Comparison of ENCODE assay signal across 8 cellular contexts in genomic region chr9:105519711-105520369, GRCh38. TPM values are rescaled to one million over a fixed set of nuclear protein-coding genes. Genes with fewer than 3 reads are reported as not detected.
A peak's percentile ranks its signal among the peaks of the same experiment; 100 is the strongest.
DNase-seq lines count a peak whose midpoint lies in the region; ATAC-seq, FAIRE-seq and TF ChIP-seq lines count a peak whose summit lies in the region.
"Not testable (repeated sequence)": the region's sequence is repeated elsewhere in the genome, so short reads cannot be mapped to it uniquely, and the experiment has no call there.

No MANE protein-coding gene starts in this region.

- H3K79me2 ChIP-seq in K562 (ENCODE audit: control insufficient read depth, insufficient read depth, low read length); hepatocyte: not testable (repeated sequence)

- not testable (repeated sequence) for H3K9me3 ChIP-seq in K562 (replicated peaks; ENCODE audit: control insufficient read depth, insufficient read depth, low read depth, low read length); hepatocyte (ENCODE audit: low read depth); prostate gland; upper lobe of right lung

- not testable (repeated sequence) for TF ChIP-seq RAD21 in K562 (CRISPR knock-in tag; conservative IDR thresholded peaks at IDR 0.05 in 1 of 2, IDR thresholded peaks at IDR 0.05 in 1 of 2)

- H3K27ac ChIP-seq in K562 (ENCODE audit: extremely low read depth, low read depth, low read length): not testable (repeated sequence)
- peak overlapping the region; percentile 66 for H3K27ac ChIP-seq in hepatocyte
- H3K27ac ChIP-seq in prostate gland: peak overlapping the region; percentile 78
- peak overlapping the region; percentile 68 for H3K27ac ChIP-seq in upper lobe of right lung

- not testable (repeated sequence) for H3K27me3 ChIP-seq in K562 (ENCODE audit: control insufficient read depth in 2 of 2, insufficient read depth in 2 of 2, low read length in 2 of 2); hepatocyte; prostate gland (replicated peaks; ENCODE audit: insufficient read depth); upper lobe of right lung

- peak; percentile 24 for FAIRE-seq in GM12892 (lab: Jason Lieb, UNC)
- FAIRE-seq in K562 (lab: Jason Lieb, UNC): not testable (repeated sequence)

- H3K27me3 Mint-ChIP-seq in activated CD4-positive, alpha-beta T cell treated with anti-CD3 and anti-CD28 coated beads, Interleukin-2, amount 10 ng/mL, durations not matched to agents 24 days and 14 days: not testable (repeated sequence)

- POLR2A ChIA-PET in K562 (lab: Yijun Ruan, JAX): not testable (repeated sequence)

- not testable (repeated sequence) for TF ChIP-seq EP300 in K562 (IDR thresholded peaks at IDR 0.05; ENCODE audit: low read length)

- WGBS in K562 (ENCODE audit: insufficient coverage, low coverage, missing lambda C conversion rate): 73% methylated on average over 29 of the region's 43 CpGs
- WGBS in hepatocyte (ENCODE audit: low lambda C conversion rate, missing lambda C conversion rate): 79% methylated on average over 42 of the region's 43 CpGs
- 98% methylated on average over 43 of the region's 43 CpGs for WGBS in prostate gland

- not testable (repeated sequence) for H3K4me1 Mint-ChIP-seq in activated CD4-positive, alpha-beta T cell treated with anti-CD3 and anti-CD28 coated beads, Interleukin-2, amount 10 ng/mL, durations not matched to agents 24 days and 14 days

- not testable (repeated sequence) for H3K36me3 ChIP-seq in K562 (ENCODE audit: control insufficient read depth, insufficient read depth, low read length); hepatocyte (replicated peaks; ENCODE audit: insufficient read depth, low read depth); prostate gland; upper lobe of right lung

- DNase-seq in GM12892 (ENCODE audit: insufficient read length); K562 (ENCODE audit: extremely low read depth in 1 of 4, low spot score in 3 of 4); prostate gland (ENCODE audit: low spot score): not testable (repeated sequence)
- DNase-seq in NCI-H2029 (lab: John Stamatoyannopoulos, UW): peak; percentile 65
- DNase-seq in activated CD4-positive, alpha-beta T cell treated with anti-CD3 and anti-CD28 coated beads, Interleukin-2, amount 10 ng/mL, durations not matched to agents 24 days and 14 days: peak; percentile 75
- DNase-seq in hepatocyte (ENCODE audit: low spot score): peak; percentile 27
- peak; percentile 67 for DNase-seq in upper lobe of right lung

- ATAC-seq in HG02678 (IDR thresholded peaks at IDR 0.05; ENCODE audit: unreplicated experiment) (peak; percentile 78), K562 (peak; percentile 91), upper lobe of right lung (peak; percentile 88)

- not testable (repeated sequence) for H4K20me1 ChIP-seq in K562 (replicated peaks; ENCODE audit: control insufficient read depth, insufficient read depth, low read length); hepatocyte (ENCODE audit: insufficient read depth, poor library complexity, severe bottlenecking)

- not testable (repeated sequence) for H3K9ac ChIP-seq in K562 (ENCODE audit: insufficient read depth in 1 of 2, low read depth in 2 of 2, low read length in 2 of 2)

- H3K4me3 Mint-ChIP-seq in activated CD4-positive, alpha-beta T cell treated with anti-CD3 and anti-CD28 coated beads, Interleukin-2, amount 10 ng/mL, durations not matched to agents 24 days and 14 days: not testable (repeated sequence)

- not testable (repeated sequence) for H3K36me3 Mint-ChIP-seq in activated CD4-positive, alpha-beta T cell treated with anti-CD3 and anti-CD28 coated beads, Interleukin-2, amount 10 ng/mL, durations not matched to agents 24 days and 14 days (ENCODE audit: low read depth)

- H3K27ac Mint-ChIP-seq in activated CD4-positive, alpha-beta T cell treated with anti-CD3 and anti-CD28 coated beads, Interleukin-2, amount 10 ng/mL, durations not matched to agents 24 days and 14 days: not testable (repeated sequence)

- not testable (repeated sequence) for TF ChIP-seq POLR2A in GM12892 (IDR thresholded peaks at IDR 0.05; ENCODE audit: low read depth, low read length); K562 (conservative IDR thresholded peaks at IDR 0.05); prostate gland (IDR thresholded peaks at IDR 0.05)

- 0 out of 2 replicates have a peak overlapping the region, but pooled peaks have one; percentile 45 for H2AFZ ChIP-seq in K562 (ENCODE audit: low read depth, low read length)
- not testable (repeated sequence) for H2AFZ ChIP-seq in hepatocyte

- H3K9me3 Mint-ChIP-seq in activated CD4-positive, alpha-beta T cell treated with anti-CD3 and anti-CD28 coated beads, Interleukin-2, amount 10 ng/mL, durations not matched to agents 24 days and 14 days: not testable (repeated sequence)

- in situ Hi-C loops in K562 (cut with MboI): not testable (repeated sequence)

- H3K9me2 ChIP-seq in hepatocyte (replicated peaks; ENCODE audit: insufficient read depth): not testable (repeated sequence)

- intact Hi-C loops in activated CD4-positive, alpha-beta T cell treated with anti-CD3 and anti-CD28 coated beads, Interleukin-2, amount 10 ng/mL, durations not matched to agents 24 days and 14 days (cut with micrococcal nuclease); K562 (cut with micrococcal nuclease); prostate gland (cut with DNase I); upper lobe of right lung (cut with DNase I): not testable (repeated sequence)

- not testable (repeated sequence) for H3K4me1 ChIP-seq in K562 (replicated peaks in 1 of 2; ENCODE audit: control insufficient read depth in 2 of 2, insufficient read depth in 2 of 2, low read length in 2 of 2); hepatocyte (ENCODE audit: insufficient read depth); prostate gland (replicated peaks); upper lobe of right lung

- not testable (repeated sequence) for H3K9me1 ChIP-seq in K562 (ENCODE audit: control insufficient read depth, insufficient read depth, low read length)

- H3K4me3 ChIP-seq in K562, hepatocyte: not testable (repeated sequence)
- H3K4me3 ChIP-seq in prostate gland (peak overlapping the region; percentile 31 to 35), upper lobe of right lung (peak overlapping the region; percentile 45)

- BruUV-seq in K562 (replicated peaks; lab: Mats Ljungman, UMichigan): not testable (repeated sequence)

- not testable (repeated sequence) for H3K4me2 ChIP-seq in K562 (ENCODE audit: insufficient read depth, low read length); hepatocyte

- TF ChIP-seq CTCF in K562 (IDR thresholded peaks at IDR 0.05 in 2 of 3, conservative IDR thresholded peaks at IDR 0.05 in 1 of 3; ENCODE audit: insufficient read depth in 2 of 3, low read depth in 1 of 3, low read length in 3 of 3); hepatocyte (IDR thresholded peaks at IDR 0.05; ENCODE audit: poor library complexity); prostate gland (IDR thresholded peaks at IDR 0.05); upper lobe of right lung (IDR thresholded peaks at IDR 0.05): not testable (repeated sequence)

- CTCF ChIA-PET in K562 (lab: Yijun Ruan, JAX; ENCODE audit: low intra/inter-chr PET ratio): not testable (repeated sequence)

TF ChIP-seq in K562, 482 proteins besides CTCF, POLR2A, EP300 and RAD21:
- TF ChIP-seq POLR2G (IDR thresholded peaks at IDR 0.05; ENCODE audit: low read depth, low read length) (peak; percentile 60), E2F6 (IDR thresholded peaks at IDR 0.05; ENCODE audit: borderline replicate concordance in 1 of 2, extremely low read depth in 1 of 2, insufficient read depth in 1 of 2, insufficient read length in 1 of 2, low read depth in 1 of 2, low read length in 1 of 2, poor library complexity in 1 of 2, severe bottlenecking in 1 of 2) (peak in 1 of 2 experiments; percentile 12)
TF ChIP-seq in K562: peak in this region for 2; not testable (repeated sequence) for 480.

RNA-seq across cellular contexts. Expression of gene FKTN, which starts 38.1 kb away (rescaled TPM):
- 9.8 TPM for polyA plus RNA-seq in GM12892 (2012; ENCODE audit: missing spikeins)
- 17.3 and 17.4 TPM in 2 replicates for total RNA-seq in activated CD4-positive, alpha-beta T cell treated with anti-CD3 and anti-CD28 coated beads, Interleukin-2, amount 10 ng/mL, durations not matched to agents 24 days and 14 days
- total RNA-seq in K562 (2011; cell fraction: chromatin; rRNA removed; ENCODE audit: low replicate concordance): 13.5 and 45.9 TPM in 2 replicates
- total RNA-seq in K562 (2011; cell fraction: nucleolus; rRNA removed): 2.3 and 10.0 TPM in 2 replicates
- total RNA-seq in K562 (2011; cell fraction: nucleoplasm; rRNA removed): 13.3 and 19.0 TPM in 2 replicates
- 5.3 and 5.4 TPM in 2 replicates for total RNA-seq in K562 (2014; rRNA removed)
- 16.3 and 18.3 TPM in 2 replicates for total RNA-seq in K562 (2014; rRNA removed; fragmentation: Illumina TruSeq; extraction: Trizol)
- total RNA-seq in K562 (2015; rRNA removed; fragmentation: Illumina TruSeq; extraction: Trizol): 9.5 and 11.4 TPM in 2 replicates
- 10.1 and 10.4 TPM in 2 replicates for total RNA-seq in K562 (2021)
- 8.4 and 13.9 TPM in 2 replicates for polyA plus RNA-seq in K562 (2011; rRNA removed)
- polyA plus RNA-seq in K562 (2011; cell fraction: cytosol; rRNA removed): 1.6 and 2.3 TPM in 2 replicates
- polyA plus RNA-seq in K562 (2011; cell fraction: nucleus; rRNA removed): 15.2 and 15.7 TPM in 2 replicates
- 6.1 and 9.0 TPM in 2 replicates for polyA plus RNA-seq in K562 (2012)
- polyA plus RNA-seq in K562 (2014; fragmentation: Illumina TruSeq; extraction: Trizol): 10.5 and 12.6 TPM in 2 replicates
- polyA plus RNA-seq in K562 (2014; fragmentation: Nextera tagmentation; extraction: Ambion mirVana): 1 to 10 TPM; 5.9 to 6.0 TPM
- polyA plus RNA-seq in K562 (2014; rRNA removed): 7.5 and 7.9 TPM in 2 replicates
- polyA minus RNA-seq in K562 (2011; rRNA and poly(A)+ RNA removed): 18.7 and 22.8 TPM in 2 replicates
- 4.2 and 6.0 TPM in 2 replicates for polyA minus RNA-seq in K562 (2011; cell fraction: cytosol; rRNA and poly(A)+ RNA removed)
- polyA minus RNA-seq in K562 (2011; cell fraction: nucleus; rRNA and poly(A)+ RNA removed): 12.1 and 22.5 TPM in 2 replicates
- 27.1 and 37.2 TPM in 2 replicates for total RNA-seq in hepatocyte
- polyA plus RNA-seq in hepatocyte: 1.8 and 4.8 TPM in 2 replicates
- 10 to 100 TPM; 10.1 to 20.2 TPM for total RNA-seq in prostate gland
- total RNA-seq in upper lobe of right lung: 10.8 TPM
